In the genomic region with DNA sequence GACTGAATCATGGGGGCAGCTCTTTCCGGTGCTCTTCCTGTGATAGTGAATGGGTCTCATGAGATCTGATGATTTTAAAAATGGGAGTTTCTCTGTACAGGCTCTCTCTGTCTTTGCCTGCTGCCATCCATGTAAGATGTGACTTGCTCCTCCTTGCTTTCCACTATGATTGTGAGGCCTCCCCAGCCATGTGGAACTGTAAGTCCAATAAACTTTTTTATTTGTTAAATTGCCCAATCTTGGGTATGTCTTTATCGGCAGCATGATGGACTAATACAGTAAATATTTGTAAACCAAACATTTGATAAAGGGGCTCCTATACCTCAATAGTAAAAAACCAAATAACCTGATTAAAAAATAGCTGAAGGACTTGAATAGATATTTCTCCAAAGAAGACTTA, we compare ENCODE assay signal across 29 cellular contexts.
"Had no signal": no experiment of that assay in that cellular context is flagged by ENCODE, and none has a peak within 500 bp of the region (broad histone marks: within the 10 kb centered on the region; RNA-seq: fewer than 3 reads in every experiment).

No MANE protein-coding gene starts in this region.

- ATAC-seq: natural killer cell; pancreas; psoas muscle; right cardiac atrium; sciatic nerve; stimulated activated naive B cell treated with anti-CD40 and anti-IgM and Interleukin-4, amounts not matched to agents 10 μg/mL and 1 μg/mL and 100 μg/mL, for 72 hours had no signal

- H3K27ac ChIP-seq: neutrophil, pancreas, psoas muscle, skin epidermis, spleen, stomach, thoracic aorta, thyroid gland, tibial nerve, upper lobe of left lung, vagina had no signal

- H3K9me3 Mint-ChIP-seq: natural killer cell had no signal

- H3K4me1 Mint-ChIP-seq: naive B cell, nephron, neural crest cell had no signal

- H3K36me3 Mint-ChIP-seq: natural killer cell had no signal

- H3K4me3 Mint-ChIP-seq: naive B cell; natural killer cell; nephron; neural crest cell; stimulated activated naive B cell treated with anti-CD40 and anti-IgM and Interleukin-4, amounts not matched to agents 10 μg/mL and 1 μg/mL and 100 μg/mL, for 72 hours; stimulated activated naive CD8-positive, alpha-beta T cell treated with anti-CD3 and anti-CD28 coated beads, Interleukin-15, Interleukin-2, amounts not matched to agents 100 ng/mL and 50 ng/mL, for 24 hours had no signal

- H3K4me2 ChIP-seq: smooth muscle cell had no signal

- DNase-seq: naive B cell; natural killer cell; nucleus accumbens; pancreas; psoas muscle; right cardiac atrium; spleen; stimulated activated CD4-positive, alpha-beta T cell treated with anti-CD3 and anti-CD28 coated beads, Interleukin-12 subunit alpha, Interleukin-12 subunit beta, amount 100 ng/mL, for 4 hours; stimulated activated CD4-positive, alpha-beta T cell treated with anti-CD3 and anti-CD28 coated beads, Interleukin-1b, Interleukin-23, amount 100 ng/mL, for 48 hours; stimulated activated CD4-positive, alpha-beta T cell treated with anti-CD3 and anti-CD28 coated beads, Interleukin-4, amount 100 ng/mL, for 1 hour; stimulated activated CD4-positive, alpha-beta T cell treated with anti-CD3 and anti-CD28 coated beads, Interleukin-4, amount 100 ng/mL, for 4 hours; stimulated activated CD8-positive, alpha-beta memory T cell treated with anti-CD3 and anti-CD28 coated beads, Interleukin-4, amount 100 ng/mL, for 48 hours; stimulated activated naive B cell treated with anti-CD40 and anti-IgM and Interleukin-4, amounts not matched to agents 10 μg/mL and 1 μg/mL and 100 μg/mL, for 72 hours; stimulated activated naive CD4-positive, alpha-beta T cell treated with Interleukin-2 at 50 U/mL for 16 hours; stomach; thyroid gland; upper lobe of left lung had no signal

- H3K9me3 ChIP-seq: neutrophil, pancreas, psoas muscle, thoracic aorta, thyroid gland, upper lobe of left lung, vagina had no signal

- H3K27me3 Mint-ChIP-seq: progenitor cell of endocrine pancreas had no signal

- H3K27ac Mint-ChIP-seq: natural killer cell; nephron; progenitor cell of endocrine pancreas; stimulated activated naive B cell treated with anti-CD40 and anti-IgM and Interleukin-4, amounts not matched to agents 10 μg/mL and 1 μg/mL and 100 μg/mL, for 72 hours; stimulated activated naive CD8-positive, alpha-beta T cell treated with anti-CD3 and anti-CD28 coated beads, Interleukin-15, Interleukin-2, amounts not matched to agents 100 ng/mL and 50 ng/mL, for 24 hours had no signal

- FAIRE-seq: pancreas, urothelium cell line had no signal

- H3K4me3 ChIP-seq: pancreas, psoas muscle, skin epidermis, smooth muscle cell, spleen, stomach, thoracic aorta, thyroid gland, tibial nerve, upper lobe of left lung, vagina had no signal

- H3K36me3 ChIP-seq: neutrophil, pancreas, spleen, stomach, thoracic aorta, thyroid gland, tibial nerve, upper lobe of left lung, vagina had no signal

- H3K4me1 ChIP-seq: pancreas, psoas muscle, stomach, thyroid gland, vagina had no signal

- H3K27me3 ChIP-seq: neutrophil, pancreas, spleen, stomach, thyroid gland, tibial nerve, upper lobe of left lung, vagina had no signal
